ENCODE assay signal across 11 cellular contexts in the genomic region with DNA sequence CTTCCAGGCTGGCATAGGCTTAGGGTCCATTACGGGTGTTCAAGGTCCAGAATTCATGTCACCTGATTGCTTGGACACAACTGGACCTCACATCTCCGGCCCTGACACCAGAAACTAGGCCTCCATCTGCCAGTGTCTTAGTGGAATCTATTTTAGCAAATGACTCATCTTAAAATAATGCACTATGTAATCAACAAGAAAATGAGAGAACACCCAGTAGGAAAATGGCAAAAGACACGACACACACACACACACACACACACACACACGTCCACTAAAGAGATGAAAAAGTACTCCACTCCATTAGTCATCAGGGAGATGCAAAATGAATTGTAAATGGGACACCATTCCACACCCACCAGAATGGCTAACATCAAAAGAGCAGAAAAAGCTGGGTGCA. TPM values are rescaled to one million over a fixed set of nuclear protein-coding genes. Genes with fewer than 3 reads are reported as not detected.
A peak's percentile ranks its signal among the peaks of the same experiment; 100 is the strongest.
DNase-seq lines count a peak whose midpoint lies in the region; TF ChIP-seq lines count a peak whose summit lies in the region.
"Had no signal": no experiment of that assay in that cellular context is flagged by ENCODE, and none has a peak within 500 bp of the region (broad histone marks: within the 10 kb centered on the region; RNA-seq: fewer than 3 reads in every experiment).

No MANE protein-coding gene starts in this region.

- no peak overlapping the region for H3K4me3 Mint-ChIP-seq in activated naive CD4-positive, alpha-beta T cell treated with anti-CD3 and anti-CD28 coated beads for 36 hours
- H3K4me3 Mint-ChIP-seq in activated naive CD4-positive, alpha-beta T cell treated with anti-CD3 and anti-CD28 coated beads, Interleukin-2, amount 10 ng/mL, durations not matched to agents 7 days and 5 days, result no peak overlapping the region
- no peak overlapping the region for H3K4me3 Mint-ChIP-seq in CD8-positive, alpha-beta memory T cell

- H3K4me2 ChIP-seq in fibroblast of lung (ENCODE audit: extremely low read depth, insufficient read depth, low read length), result no peak overlapping the region

- no peaks in the 10 kb centered on the region for H3K36me3 ChIP-seq in fibroblast of lung (ENCODE audit: control insufficient read depth, insufficient read depth, low read length)
- no peaks in the 10 kb centered on the region for H3K36me3 ChIP-seq in CD8-positive, alpha-beta memory T cell (ENCODE audit: insufficient read depth, low read length)
- H3K36me3 ChIP-seq: thoracic aorta had no signal

- no peak overlapping the region for H2AFZ ChIP-seq in fibroblast of lung (ENCODE audit: low read length)

- CTCF ChIA-PET in activated naive CD4-positive, alpha-beta T cell treated with anti-CD3 and anti-CD28 coated beads for 36 hours (lab: Charles Lee), result no interaction called here
- CTCF ChIA-PET in activated naive CD4-positive, alpha-beta T cell treated with anti-CD3 and anti-CD28 coated beads, Interleukin-2, amount 10 ng/mL, durations not matched to agents 7 days and 5 days (lab: Charles Lee), result no interaction called here
- CTCF ChIA-PET in CD8-positive, alpha-beta memory T cell (lab: Charles Lee), result no interaction called here

- peak overlapping the region; percentile 52 for H3K27ac ChIP-seq in fibroblast of lung (ENCODE audit: insufficient read depth, low read length)
- no peak overlapping the region for H3K27ac ChIP-seq in CD8-positive, alpha-beta memory T cell (ENCODE audit: low read depth, low read length)
- H3K27ac ChIP-seq: thoracic aorta had no signal

- peaks cover 2% of the 10 kb centered on the region for H3K4me1 ChIP-seq in fibroblast of lung (ENCODE audit: control insufficient read depth, extremely low read depth, insufficient read depth, low read length)
- peaks cover 6% of the 10 kb centered on the region for H3K4me1 ChIP-seq in CD8-positive, alpha-beta memory T cell (ENCODE audit: insufficient read depth, low read length)

- H3K36me3 Mint-ChIP-seq in activated naive CD4-positive, alpha-beta T cell treated with anti-CD3 and anti-CD28 coated beads for 36 hours (ENCODE audit: low read depth), result no peaks in the 10 kb centered on the region
- H3K36me3 Mint-ChIP-seq in activated naive CD4-positive, alpha-beta T cell treated with anti-CD3 and anti-CD28 coated beads, Interleukin-2, amount 10 ng/mL, durations not matched to agents 7 days and 5 days, result no peaks in the 10 kb centered on the region
- H3K36me3 Mint-ChIP-seq in CD8-positive, alpha-beta memory T cell, result peaks cover 0 to 9% (median 3%) of the 10 kb centered on the region in 3 donors

- no peak for TF ChIP-seq CTCF in fibroblast of lung (conservative IDR thresholded peaks at IDR 0.05 in 1 of 2, IDR thresholded peaks at IDR 0.05 in 1 of 2; ENCODE audit: low read depth in 1 of 2, low read length in 2 of 2)

- H3K9me3 Mint-ChIP-seq in activated naive CD4-positive, alpha-beta T cell treated with anti-CD3 and anti-CD28 coated beads for 36 hours, result no peaks in the 10 kb centered on the region
- H3K9me3 Mint-ChIP-seq in activated naive CD4-positive, alpha-beta T cell treated with anti-CD3 and anti-CD28 coated beads, Interleukin-2, amount 10 ng/mL, durations not matched to agents 7 days and 5 days, result no peaks in the 10 kb centered on the region
- H3K9me3 Mint-ChIP-seq in CD8-positive, alpha-beta memory T cell, result no peaks in the 10 kb centered on the region

- DNase-seq in activated naive CD4-positive, alpha-beta T cell treated with anti-CD3 and anti-CD28 coated beads for 36 hours, result peak; percentile 17
- no peak for DNase-seq in activated naive CD4-positive, alpha-beta T cell treated with anti-CD3 and anti-CD28 coated beads, Interleukin-2, amount 10 ng/mL, durations not matched to agents 7 days and 5 days
- DNase-seq in SW480 (ENCODE audit: low spot score) (peak; percentile 83), fibroblast of lung (ENCODE audit: low read depth in 2 of 2) (peak; percentile 94 to 96), smooth muscle cell of the brain vasculature (ENCODE audit: low read depth, low spot score) (peak; percentile 23), mucosa of gallbladder (ENCODE audit: low spot score) (no peak)
- no peak for DNase-seq in activated CD4-positive, alpha-beta T cell treated with anti-CD3 and anti-CD28 coated beads, Interleukin-2, amount 50 U/mL, for 4 hours
- no peak for DNase-seq in CD8-positive, alpha-beta memory T cell
- DNase-seq: ACHN, NCI-H146 had no signal

- H3K9ac ChIP-seq in fibroblast of lung (ENCODE audit: insufficient read depth, low read length), result no peak overlapping the region

- H3K4me1 Mint-ChIP-seq in activated naive CD4-positive, alpha-beta T cell treated with anti-CD3 and anti-CD28 coated beads for 36 hours (ENCODE audit: low read depth), result peaks cover 69% of the 10 kb centered on the region
- H3K4me1 Mint-ChIP-seq in activated naive CD4-positive, alpha-beta T cell treated with anti-CD3 and anti-CD28 coated beads, Interleukin-2, amount 10 ng/mL, durations not matched to agents 7 days and 5 days, result peaks cover 17% of the 10 kb centered on the region
- H3K4me1 Mint-ChIP-seq in CD8-positive, alpha-beta memory T cell, result peaks cover 20 to 76% (median 38%) of the 10 kb centered on the region in 3 donors

- no peaks in the 10 kb centered on the region for H3K9me3 ChIP-seq in fibroblast of lung (ENCODE audit: control insufficient read depth, insufficient read depth, low read depth, low read length)
- no peaks in the 10 kb centered on the region for H3K9me3 ChIP-seq in CD8-positive, alpha-beta memory T cell (ENCODE audit: low read length)
- H3K9me3 ChIP-seq: thoracic aorta had no signal

- no peaks in the 10 kb centered on the region for H3K27me3 ChIP-seq in fibroblast of lung (ENCODE audit: control insufficient read depth, insufficient read depth, low read length)
- no peaks in the 10 kb centered on the region for H3K27me3 ChIP-seq in CD8-positive, alpha-beta memory T cell (ENCODE audit: insufficient read depth, low read length, poor library complexity, severe bottlenecking)

- no peak overlapping the region for H3K4me3 ChIP-seq in fibroblast of lung (replicated peaks in 1 of 4; ENCODE audit: control extremely low read depth in 1 of 4, insufficient read depth in 1 of 4, low read depth in 3 of 4, low read length in 4 of 4)
- H3K4me3 ChIP-seq in CD8-positive, alpha-beta memory T cell (ENCODE audit: low read length), result no peak overlapping the region
- H3K4me3 ChIP-seq: thoracic aorta had no signal

- POLR2A ChIA-PET in CD8-positive, alpha-beta memory T cell (lab: Charles Lee), result no interaction called here

- H4K20me1 ChIP-seq in fibroblast of lung (ENCODE audit: control insufficient read depth, extremely low read depth, insufficient read depth, low read length), result no peaks in the 10 kb centered on the region

- no peak overlapping the region for H3K27ac Mint-ChIP-seq in activated naive CD4-positive, alpha-beta T cell treated with anti-CD3 and anti-CD28 coated beads for 36 hours
- H3K27ac Mint-ChIP-seq in activated naive CD4-positive, alpha-beta T cell treated with anti-CD3 and anti-CD28 coated beads, Interleukin-2, amount 10 ng/mL, durations not matched to agents 7 days and 5 days, result no peak overlapping the region
- H3K27ac Mint-ChIP-seq in CD8-positive, alpha-beta memory T cell, result no peak overlapping the region

- no peaks in the 10 kb centered on the region for H3K27me3 Mint-ChIP-seq in activated naive CD4-positive, alpha-beta T cell treated with anti-CD3 and anti-CD28 coated beads for 36 hours (ENCODE audit: low read depth)
- H3K27me3 Mint-ChIP-seq in activated naive CD4-positive, alpha-beta T cell treated with anti-CD3 and anti-CD28 coated beads, Interleukin-2, amount 10 ng/mL, durations not matched to agents 7 days and 5 days, result peaks cover 3% of the 10 kb centered on the region
- peaks cover 0 to 1% of the 10 kb centered on the region in 2 donors for H3K27me3 Mint-ChIP-seq in CD8-positive, alpha-beta memory T cell

- H3K79me2 ChIP-seq in fibroblast of lung (ENCODE audit: control insufficient read depth, insufficient read depth, low read length), result no peaks in the 10 kb centered on the region

- intact Hi-C loops in activated naive CD4-positive, alpha-beta T cell treated with anti-CD3 and anti-CD28 coated beads for 36 hours (cut with micrococcal nuclease), result no loop called here

RNA-seq across cellular contexts. Expression of gene APBA2, which starts 11.2 kb away (rescaled TPM):
- 10 to 100 TPM; 16.2 to 18.3 TPM for total RNA-seq in activated naive CD4-positive, alpha-beta T cell treated with anti-CD3 and anti-CD28 coated beads for 36 hours
- total RNA-seq in fibroblast of lung, result 18.2 and 20.3 TPM in 2 replicates
- 9.5 and 11.8 TPM in 2 replicates for polyA plus RNA-seq in fibroblast of lung
- 11.9 and 14.4 TPM in 2 replicates for polyA plus RNA-seq in fibroblast of lung (2012)
- 18.3 and 22.9 TPM in 2 replicates for polyA minus RNA-seq in fibroblast of lung (ENCODE audit: low replicate concordance)
- 10 to 100 TPM; 15.7 to 18.0 TPM for total RNA-seq in CD8-positive, alpha-beta memory T cell
- polyA plus RNA-seq in CD8-positive, alpha-beta memory T cell, result 38.8 TPM
- total RNA-seq in mucosa of gallbladder, result 3.4 TPM

RNA-seq across cellular contexts. Expression of gene GOLGA6L7, which starts 48.5 kb away (rescaled TPM):
- not detected for total RNA-seq in activated naive CD4-positive, alpha-beta T cell treated with anti-CD3 and anti-CD28 coated beads for 36 hours
- total RNA-seq in fibroblast of lung (not detected in 2 replicates), mucosa of gallbladder (not detected)
- polyA plus RNA-seq in fibroblast of lung, result not detected in 2 replicates
- not detected in 2 replicates for polyA plus RNA-seq in fibroblast of lung (2012)
- not detected in 2 replicates for polyA minus RNA-seq in fibroblast of lung (ENCODE audit: low replicate concordance)
- total RNA-seq in CD8-positive, alpha-beta memory T cell, result not detected
- polyA plus RNA-seq in CD8-positive, alpha-beta memory T cell, result not detected
- total RNA-seq: thoracic aorta had no signal

Comparison
In these comparisons a context has a peak if more than half of its experiments do, and no peak if none do; other contexts are left out.
1. DNase-seq: peak in activated naive CD4-positive, alpha-beta T cell treated with anti-CD3 and anti-CD28 coated beads for 36 hours (single experiment), SW480 (single experiment), fibroblast of lung (2 of 2) and smooth muscle cell of the brain vasculature (single experiment); none in activated naive CD4-positive, alpha-beta T cell treated with anti-CD3 and anti-CD28 coated beads, Interleukin-2, amount 10 ng/mL, durations not matched to agents 7 days and 5 days (single experiment), activated CD4-positive, alpha-beta T cell treated with anti-CD3 and anti-CD28 coated beads, Interleukin-2, amount 50 U/mL, for 4 hours (0 of 2), CD8-positive, alpha-beta memory T cell (0 of 5) and mucosa of gallbladder (single experiment).